Comparison of ENCODE assay signal across 26 cellular contexts in genomic region chrX:3516051-3516541, GRCh38.
DNase-seq lines count a peak whose midpoint lies in the region; FAIRE-seq and TF ChIP-seq lines count a peak whose summit lies in the region.
"Had no signal": no experiment of that assay in that cellular context is flagged by ENCODE, and none has a peak within 500 bp of the region (broad histone marks: within the 10 kb centered on the region; RNA-seq: fewer than 3 reads in every experiment).

No MANE protein-coding gene starts in this region.

- peak overlapping the region; percentile 63 for H3K4me3 Mint-ChIP-seq in HFFc6
- H3K4me3 Mint-ChIP-seq: activated naive CD4-positive, alpha-beta T cell treated with anti-CD3 and anti-CD28 coated beads, Interleukin-2, amount 10 ng/mL, durations not matched to agents 7 days and 5 days; activated T-cell treated with anti-CD3 and anti-CD28 coated beads, Interleukin-2, amount 50 U/mL, for 72 hours; mesothelial cell of epicardium had no signal

- peak overlapping the region; percentile 76 for H3K27ac Mint-ChIP-seq in HFFc6
- H3K27ac Mint-ChIP-seq: activated naive CD4-positive, alpha-beta T cell treated with anti-CD3 and anti-CD28 coated beads, Interleukin-2, amount 10 ng/mL, durations not matched to agents 7 days and 5 days; activated T-cell treated with anti-CD3 and anti-CD28 coated beads, Interleukin-2, amount 50 U/mL, for 72 hours; mesothelial cell of epicardium had no signal

- no peak for TF ChIP-seq CTCF in HFFc6 (IDR thresholded peaks at IDR 0.05)
- no peak for TF ChIP-seq CTCF in fibroblast of the aortic adventitia (IDR thresholded peaks at IDR 0.05; ENCODE audit: insufficient read depth, low read length)

- peaks cover 9% of the 10 kb centered on the region for H3K9me3 Mint-ChIP-seq in HFFc6
- H3K9me3 Mint-ChIP-seq: activated naive CD4-positive, alpha-beta T cell treated with anti-CD3 and anti-CD28 coated beads, Interleukin-2, amount 10 ng/mL, durations not matched to agents 7 days and 5 days had no signal

- H3K27me3 Mint-ChIP-seq in HFFc6 (ENCODE audit: insufficient read depth): no peaks in the 10 kb centered on the region
- H3K27me3 Mint-ChIP-seq: activated naive CD4-positive, alpha-beta T cell treated with anti-CD3 and anti-CD28 coated beads, Interleukin-2, amount 10 ng/mL, durations not matched to agents 7 days and 5 days had no signal

- peaks cover 18% of the 10 kb centered on the region for H3K36me3 Mint-ChIP-seq in HFFc6 (ENCODE audit: low read depth)
- H3K36me3 Mint-ChIP-seq: activated naive CD4-positive, alpha-beta T cell treated with anti-CD3 and anti-CD28 coated beads, Interleukin-2, amount 10 ng/mL, durations not matched to agents 7 days and 5 days; mesothelial cell of epicardium had no signal

- TF ChIP-seq POLR2A in H54 (IDR thresholded peaks at IDR 0.05; ENCODE audit: low read depth, low read length): no peak

- DNase-seq in A172 (ENCODE audit: low spot score) (peak; percentile 45), HFFc6 (peak; percentile 79), amniotic epithelial cell (ENCODE audit: low read depth) (peak; percentile 14), fibroblast of the aortic adventitia (ENCODE audit: low read depth) (peak; percentile 80), caudate nucleus (lab: John Stamatoyannopoulos, UW) (no peak), HuH-7.5 (ENCODE audit: low spot score) (no peak), H54 (ENCODE audit: insufficient read length, low spot score) (no peak), NCI-H446 treated with DMSO at 0.1 percent for 48 hours (lab: John Stamatoyannopoulos, UW) (no peak)
- DNase-seq: activated CD4-positive, alpha-beta T cell treated with anti-CD3 and anti-CD28 coated beads for 48 hours; activated naive CD4-positive, alpha-beta T cell treated with anti-CD3 and anti-CD28 coated beads, Interleukin-2, amount 10 ng/mL, durations not matched to agents 7 days and 5 days; activated T-cell treated with anti-CD3 and anti-CD28 coated beads, Interleukin-2, amount 50 U/mL, for 72 hours; anterior cingulate cortex; effector memory CD4-positive, alpha-beta T cell; head of caudate nucleus; NCI-H1694; NCI-H2171; NCI-H774; PC-3; posterior cingulate gyrus; sigmoid colon; substantia nigra had no signal

- peaks cover 23% of the 10 kb centered on the region for H3K4me1 Mint-ChIP-seq in HFFc6 (ENCODE audit: low read depth)
- H3K4me1 Mint-ChIP-seq: activated naive CD4-positive, alpha-beta T cell treated with anti-CD3 and anti-CD28 coated beads, Interleukin-2, amount 10 ng/mL, durations not matched to agents 7 days and 5 days had no signal

- FAIRE-seq in H54 (lab: Jason Lieb, UNC): no peak
- FAIRE-seq: colon, K562 had no signal

- H3K4me3 ChIP-seq in fibroblast of the aortic adventitia (ENCODE audit: low read depth, low read length): no peak overlapping the region
- H3K4me3 ChIP-seq: A549, BLaER1, K562, sigmoid colon had no signal

- H3K27ac ChIP-seq in caudate nucleus (ENCODE audit: low read depth, low read length): no peak overlapping the region
- H3K27ac ChIP-seq: A549, BLaER1, sigmoid colon had no signal

Comparison
In these comparisons a context has a peak if more than half of its experiments do, and no peak if none do; other contexts are left out.
1. DNase-seq: peak in A172 (single experiment), HFFc6 (single experiment), amniotic epithelial cell (single experiment) and fibroblast of the aortic adventitia (single experiment); none in caudate nucleus (0 of 61), HuH-7.5 (single experiment), H54 (single experiment) and NCI-H446 treated with DMSO at 0.1 percent for 48 hours (single experiment).